ENCODE assay signal across 8 cellular contexts in genomic region chr3:24678441-24678865, GRCh38.
DNase-seq lines count a peak whose midpoint lies in the region; ATAC-seq and TF ChIP-seq lines count a peak whose summit lies in the region.

No MANE protein-coding gene starts in this region.

- no peaks in the 10 kb centered on the region for H3K36me3 Mint-ChIP-seq in activated T-helper 2 cell treated with anti-CD3 and anti-CD28 coated beads, Interferon-gamma antibody, Interleukin-2, Interleukin-4, amounts not matched to agents 10 μg/mL and 5 μg/mL and 100 μg/mL, durations not matched to agents 14 hours and 24 hours and 36 hours (ENCODE audit: low read depth)
- no peaks in the 10 kb centered on the region for H3K36me3 Mint-ChIP-seq in natural killer cell treated with Interleukin-12 subunit alpha and Interleukin-12 subunit beta and Interleukin-15 and Interleukin-18, amount 100 ng/mL, for 72 hours

- H3K9me3 Mint-ChIP-seq in activated T-helper 2 cell treated with anti-CD3 and anti-CD28 coated beads, Interferon-gamma antibody, Interleukin-2, Interleukin-4, amounts not matched to agents 10 μg/mL and 5 μg/mL and 100 μg/mL, durations not matched to agents 14 hours and 24 hours and 36 hours: peaks cover 6% of the 10 kb centered on the region
- no peaks in the 10 kb centered on the region for H3K9me3 Mint-ChIP-seq in natural killer cell treated with Interleukin-12 subunit alpha and Interleukin-12 subunit beta and Interleukin-15 and Interleukin-18, amount 100 ng/mL, for 72 hours

- DNase-seq in activated T-helper 2 cell treated with anti-CD3 and anti-CD28 coated beads, Interferon-gamma antibody, Interleukin-2, Interleukin-4, amounts not matched to agents 10 μg/mL and 5 μg/mL and 100 μg/mL, durations not matched to agents 14 hours and 24 hours and 36 hours (ENCODE audit: low spot score): peak; percentile 12
- DNase-seq in natural killer cell treated with Interleukin-12 subunit alpha and Interleukin-12 subunit beta and Interleukin-15 and Interleukin-18, amount 100 ng/mL, for 72 hours (ENCODE audit: low spot score): peak; percentile 63
- DNase-seq in cerebellar nuclear complex (lab: John Stamatoyannopoulos, UW): no peak
- DNase-seq in cardiac septum (ENCODE audit: low spot score): no peak
- no peak for DNase-seq in ovary
- DNase-seq in NCI-H2171 (lab: John Stamatoyannopoulos, UW): no peak

- no peak for TF ChIP-seq EP300 in ovary (IDR thresholded peaks at IDR 0.05)

- H3K4me1 Mint-ChIP-seq in activated T-helper 2 cell treated with anti-CD3 and anti-CD28 coated beads, Interferon-gamma antibody, Interleukin-2, Interleukin-4, amounts not matched to agents 10 μg/mL and 5 μg/mL and 100 μg/mL, durations not matched to agents 14 hours and 24 hours and 36 hours (ENCODE audit: low read depth): peaks cover 18% of the 10 kb centered on the region
- peaks cover 15 to 22% of the 10 kb centered on the region in 2 donors for H3K4me1 Mint-ChIP-seq in natural killer cell treated with Interleukin-12 subunit alpha and Interleukin-12 subunit beta and Interleukin-15 and Interleukin-18, amount 100 ng/mL, for 72 hours (ENCODE audit: low read depth in 2 of 2)

- 58 to 72% (median 69%) methylated on average over 7 of the region's 7 CpGs for WGBS in ovary, 3 donors

- no peak overlapping the region for H3K4me3 ChIP-seq in ovary

- no peaks in the 10 kb centered on the region for H3K9me3 ChIP-seq in ovary

- no peak overlapping the region for H3K4me3 Mint-ChIP-seq in activated T-helper 2 cell treated with anti-CD3 and anti-CD28 coated beads, Interferon-gamma antibody, Interleukin-2, Interleukin-4, amounts not matched to agents 10 μg/mL and 5 μg/mL and 100 μg/mL, durations not matched to agents 14 hours and 24 hours and 36 hours (ENCODE audit: low read depth)
- peak overlapping the region; percentile 64 for H3K4me3 Mint-ChIP-seq in natural killer cell treated with Interleukin-12 subunit alpha and Interleukin-12 subunit beta and Interleukin-15 and Interleukin-18, amount 100 ng/mL, for 72 hours

- ATAC-seq in GM18498 (IDR thresholded peaks at IDR 0.05; ENCODE audit: unreplicated experiment) (peak; percentile 40), HG03354 (IDR thresholded peaks at IDR 0.05; ENCODE audit: poor library complexity, severe bottlenecking, unreplicated experiment) (peak; percentile 63)
- peak; percentile 89 to 91 for ATAC-seq in natural killer cell treated with Interleukin-12 subunit alpha and Interleukin-12 subunit beta and Interleukin-15 and Interleukin-18, amount 100 ng/mL, for 72 hours

- peak overlapping the region; percentile 7 for H3K27ac Mint-ChIP-seq in activated T-helper 2 cell treated with anti-CD3 and anti-CD28 coated beads, Interferon-gamma antibody, Interleukin-2, Interleukin-4, amounts not matched to agents 10 μg/mL and 5 μg/mL and 100 μg/mL, durations not matched to agents 14 hours and 24 hours and 36 hours
- H3K27ac Mint-ChIP-seq in natural killer cell treated with Interleukin-12 subunit alpha and Interleukin-12 subunit beta and Interleukin-15 and Interleukin-18, amount 100 ng/mL, for 72 hours: peak overlapping the region; percentile 18 to 45

- no peak for TF ChIP-seq POLR2A in ovary (IDR thresholded peaks at IDR 0.05)

- H3K27ac ChIP-seq in ovary: no peak overlapping the region

- TF ChIP-seq CTCF in ovary (IDR thresholded peaks at IDR 0.05): no peak

- intact Hi-C loops in activated T-helper 2 cell treated with anti-CD3 and anti-CD28 coated beads, Interferon-gamma antibody, Interleukin-2, Interleukin-4, amounts not matched to agents 10 μg/mL and 5 μg/mL and 100 μg/mL, durations not matched to agents 14 hours and 24 hours and 36 hours (cut with micrococcal nuclease): loop anchor here (1.0 kb wide), 1 partner anchor 9 kb away; no protein-coding TSS in a partner anchor
- intact Hi-C loops in cardiac septum (cut with DNase I) (no loop called here), ovary (cut with DNase I) (no loop called here)

- no peaks in the 10 kb centered on the region for H3K4me1 ChIP-seq in ovary (ENCODE audit: insufficient read depth)

- no peaks in the 10 kb centered on the region for H3K36me3 ChIP-seq in ovary

- H3K27me3 Mint-ChIP-seq in activated T-helper 2 cell treated with anti-CD3 and anti-CD28 coated beads, Interferon-gamma antibody, Interleukin-2, Interleukin-4, amounts not matched to agents 10 μg/mL and 5 μg/mL and 100 μg/mL, durations not matched to agents 14 hours and 24 hours and 36 hours (ENCODE audit: low read depth): peaks cover 61% of the 10 kb centered on the region
- H3K27me3 Mint-ChIP-seq in natural killer cell treated with Interleukin-12 subunit alpha and Interleukin-12 subunit beta and Interleukin-15 and Interleukin-18, amount 100 ng/mL, for 72 hours: peaks cover 55 to 60% of the 10 kb centered on the region in 2 donors

- no peaks in the 10 kb centered on the region for H3K27me3 ChIP-seq in ovary

Comparison
In these comparisons a context has a peak if more than half of its experiments do, and no peak if none do; other contexts are left out.
1. ATAC-seq: peak in every context shown above with its lines; median percentile 90 in natural killer cell treated with Interleukin-12 subunit alpha and Interleukin-12 subunit beta and Interleukin-15 and Interleukin-18, amount 100 ng/mL, for 72 hours; 63 in HG03354; 40 in GM18498.
2. DNase-seq: peak in activated T-helper 2 cell treated with anti-CD3 and anti-CD28 coated beads, Interferon-gamma antibody, Interleukin-2, Interleukin-4, amounts not matched to agents 10 μg/mL and 5 μg/mL and 100 μg/mL, durations not matched to agents 14 hours and 24 hours and 36 hours (single experiment) and natural killer cell treated with Interleukin-12 subunit alpha and Interleukin-12 subunit beta and Interleukin-15 and Interleukin-18, amount 100 ng/mL, for 72 hours (single experiment); none in cerebellar nuclear complex (0 of 2), cardiac septum (single experiment), ovary (0 of 5) and NCI-H2171 (single experiment).